Comparison of ENCODE assay signal across 14 cellular contexts in genomic region chr5:143572671-143573070, GRCh38.
DNase-seq lines count a peak whose midpoint lies in the region; FAIRE-seq and TF ChIP-seq lines count a peak whose summit lies in the region.
"Had no signal": no experiment of that assay in that cellular context is flagged by ENCODE, and none has a peak within 500 bp of the region (broad histone marks: within the 10 kb centered on the region; RNA-seq: fewer than 3 reads in every experiment).

No MANE protein-coding gene starts in this region.

- H4K20me1 ChIP-seq in BLaER1 (no peaks in the 10 kb centered on the region), Karpas-422 (ENCODE audit: insufficient read depth, low read depth, low read length) (no peaks in the 10 kb centered on the region), osteoblast (ENCODE audit: insufficient read depth, low read length) (no peaks in the 10 kb centered on the region)

- H2AFZ ChIP-seq in Karpas-422 (ENCODE audit: low read length), result peak overlapping the region; percentile 66; the same call in 1 of the 2 replicates
- H2AFZ ChIP-seq in osteoblast (ENCODE audit: low read length), result no peak overlapping the region
- H2AFZ ChIP-seq: GM23338 had no signal

- H3K36me3 ChIP-seq in BLaER1 (no peaks in the 10 kb centered on the region), Karpas-422 (ENCODE audit: insufficient read depth, low read length) (no peaks in the 10 kb centered on the region), osteoblast (ENCODE audit: insufficient read depth, low read length) (no peaks in the 10 kb centered on the region), kidney (ENCODE audit: control insufficient read depth in 1 of 2, insufficient read depth in 2 of 2, low read length in 2 of 2) (no peaks in the 10 kb centered on the region)
- H3K36me3 ChIP-seq: BE2C had no signal

- no peak overlapping the region for H3K9ac ChIP-seq in BLaER1
- H3K9ac ChIP-seq in Karpas-422 (ENCODE audit: low read length), result peak overlapping the region; percentile 59; the same call in 1 of the 2 replicates
- no peak overlapping the region for H3K9ac ChIP-seq in kidney (ENCODE audit: low read length in 2 of 2)

- H3K27ac ChIP-seq in BLaER1 (0 out of 2 replicates have a peak overlapping the region, but pooled peaks have one; percentile 3), Karpas-422 (ENCODE audit: low read length) (peak overlapping the region; percentile 92), osteoblast (ENCODE audit: low read depth, low read length) (no peak overlapping the region), kidney (ENCODE audit: low read depth in 2 of 2, low read length in 2 of 2) (no peak overlapping the region)

- intact Hi-C loops in kidney (cut with DNase I), result no loop called here

- no peak overlapping the region for H3K4me2 ChIP-seq in BLaER1
- H3K4me2 ChIP-seq in Karpas-422 (ENCODE audit: low read depth, low read length, poor library complexity, severe bottlenecking), result peak overlapping the region; percentile 62
- no peak overlapping the region for H3K4me2 ChIP-seq in osteoblast (ENCODE audit: insufficient read depth, low read length)
- H3K4me2 ChIP-seq: GM23338 had no signal

- H3K79me2 ChIP-seq in Karpas-422 (ENCODE audit: low read length) (no peaks in the 10 kb centered on the region), osteoblast (ENCODE audit: insufficient read depth, low read length) (no peaks in the 10 kb centered on the region)

- peaks cover 18% of the 10 kb centered on the region for H3K4me1 ChIP-seq in BLaER1
- H3K4me1 ChIP-seq in Karpas-422 (ENCODE audit: low read length), result peaks cover 72% of the 10 kb centered on the region
- H3K4me1 ChIP-seq in osteoblast (ENCODE audit: insufficient read depth, low read length), result peaks cover 32% of the 10 kb centered on the region
- peaks cover 3 to 7% of the 10 kb centered on the region in 2 donors for H3K4me1 ChIP-seq in kidney (ENCODE audit: control insufficient read depth in 1 of 2, insufficient read depth in 1 of 2, low read depth in 1 of 2, low read length in 2 of 2)
- H3K4me1 ChIP-seq: BE2C had no signal

- no peaks in the 10 kb centered on the region for H3K9me2 ChIP-seq in Karpas-422 (replicated peaks; ENCODE audit: insufficient read depth, low read length)

- TF ChIP-seq CTCF in osteoblast (IDR thresholded peaks at IDR 0.05; ENCODE audit: extremely low read depth, low read depth, low read length), result no peak
- no peak for TF ChIP-seq CTCF in kidney (IDR thresholded peaks at IDR 0.05; ENCODE audit: borderline replicate concordance, extremely low read depth, insufficient read depth)

- H3K9me3 ChIP-seq in BLaER1, result 0 out of 2 replicates have a peak, but pooled peaks cover 4% of the 10 kb centered on the region
- H3K9me3 ChIP-seq in Karpas-422 (ENCODE audit: low read length), result no peaks in the 10 kb centered on the region
- no peaks in the 10 kb centered on the region for H3K9me3 ChIP-seq in osteoblast (ENCODE audit: low read depth, low read length)
- H3K9me3 ChIP-seq in kidney (ENCODE audit: control insufficient read depth in 1 of 2, low read length in 2 of 2), result no peaks in the 10 kb centered on the region
- H3K9me3 ChIP-seq: BE2C had no signal

- DNase-seq in Karpas-422 (no peak), SHP77 treated with DMSO at 0.1 percent for 48 hours (lab: John Stamatoyannopoulos, UW) (peak; percentile 85), osteoblast (ENCODE audit: insufficient read length, low spot score, missing footprints) (peak; percentile 41), kidney (no peak), cerebellar cortex (ENCODE audit: low spot score) (no peak)
- DNase-seq in activated naive CD4-positive, alpha-beta T cell (lab: John Stamatoyannopoulos, UW), result no peak
- DNase-seq: BE2C, DMS79, H7 had no signal

- no peak for FAIRE-seq in kidney (lab: Jason Lieb, UNC)
- FAIRE-seq: A204.1, GM12878, GM18507 had no signal

- H3K4me3 ChIP-seq in BLaER1 (no peak overlapping the region), Karpas-422 (ENCODE audit: low read length) (no peak overlapping the region), osteoblast (ENCODE audit: insufficient read depth, low read length) (no peak overlapping the region), kidney (ENCODE audit: low read length in 2 of 2) (no peak overlapping the region)
- H3K4me3 ChIP-seq: GM12878, GM23338 had no signal

- H3K27me3 ChIP-seq in BLaER1 (no peaks in the 10 kb centered on the region), Karpas-422 (ENCODE audit: low read length) (no peaks in the 10 kb centered on the region), osteoblast (ENCODE audit: insufficient read depth, low read length) (no peaks in the 10 kb centered on the region)
- H3K27me3 ChIP-seq: BE2C had no signal

Comparison
In these comparisons a context has a peak if more than half of its experiments do, and no peak if none do; other contexts are left out.
1. H3K27ac ChIP-seq: peak in BLaER1 (single experiment) and Karpas-422 (single experiment); none in osteoblast (single experiment) and kidney (0 of 2).
2. DNase-seq: peak in SHP77 treated with DMSO at 0.1 percent for 48 hours (single experiment) and osteoblast (single experiment); none in Karpas-422 (single experiment), kidney (single experiment), activated naive CD4-positive, alpha-beta T cell (0 of 4) and cerebellar cortex (single experiment).